28 cellular contexts compared by ENCODE assay signal in the genomic region with DNA sequence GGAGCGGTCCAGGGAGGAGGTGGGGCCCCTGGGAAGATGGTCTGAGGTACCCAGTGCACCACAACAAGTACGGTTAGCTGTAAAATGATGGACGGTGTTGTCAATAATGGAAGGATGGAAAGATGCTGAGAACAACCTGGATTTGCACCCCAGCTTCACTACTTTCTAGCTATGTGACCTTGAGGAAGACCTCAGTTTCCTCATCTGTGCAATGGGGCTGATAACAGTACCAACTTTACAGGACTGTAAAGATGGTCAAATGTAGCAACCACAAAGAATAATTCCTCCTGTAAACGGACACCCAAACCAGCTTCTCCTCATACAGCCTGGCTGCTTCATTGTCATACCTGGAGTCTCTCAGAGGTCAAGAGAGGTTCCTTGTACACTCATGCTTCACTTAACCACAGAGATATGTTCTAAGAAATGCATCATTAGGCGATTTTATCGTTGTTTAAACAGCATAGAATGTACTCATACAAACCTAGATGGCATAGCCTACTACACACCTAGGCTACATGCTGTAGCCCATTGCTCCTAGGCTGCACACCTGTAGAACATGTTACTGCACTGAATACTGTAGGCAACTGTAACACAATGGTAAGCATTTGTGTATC.
"Had no signal": no experiment of that assay in that cellular context is flagged by ENCODE, and none has a peak within 500 bp of the region (broad histone marks: within the 10 kb centered on the region; RNA-seq: fewer than 3 reads in every experiment).

No MANE protein-coding gene starts in this region.

- H3K27ac ChIP-seq: lower lobe of right lung, pancreas, prostate gland, sigmoid colon, tibial nerve, uterus had no signal

- FAIRE-seq: islet of Langerhans, pancreas, small intestine had no signal

- H3K27me3 ChIP-seq: pancreas, sigmoid colon, tibial nerve, uterus had no signal

- H3K4me1 ChIP-seq: lower lobe of right lung, pancreas, prostate gland, sigmoid colon, tibial nerve, uterus had no signal

- ATAC-seq: left cardiac atrium; left lobe of liver; left ventricle myocardium superior; lower lobe of right lung; naive thymus-derived CD8-positive, alpha-beta T cell; pancreas; right cardiac atrium; stimulated activated memory B cell treated with anti-CD40 and anti-IgM and Interleukin-4, amounts not matched to agents 10 μg/mL and 1 μg/mL and 100 μg/mL, for 72 hours; stimulated activated naive CD8-positive, alpha-beta T cell treated with anti-CD3 and anti-CD28 coated beads, Interleukin-15, amount 100 ng/mL, for 72 hours had no signal

- H3K9me3 ChIP-seq: lower lobe of right lung, pancreas, prostate gland, sigmoid colon, tibial nerve, uterus had no signal

- DNase-seq: hypothalamus; immature natural killer cell; left cardiac atrium; left ventricle myocardium superior; lower lobe of right lung; mammary epithelial cell; mesenchymal stem cell; naive thymus-derived CD8-positive, alpha-beta T cell; nucleus accumbens; pancreas; posterior cingulate gyrus; retina; right cardiac atrium; sigmoid colon; small intestine; stimulated activated CD4-positive, alpha-beta T cell treated with anti-CD3 and anti-CD28 coated beads, Interleukin-1b, Interleukin-23, amount 100 ng/mL, for 48 hours; stimulated activated CD4-positive, alpha-beta T cell treated with anti-CD3 and anti-CD28 coated beads, Interleukin-2, amount 100 ng/mL, for 48 hours; stimulated activated CD4-positive, alpha-beta T cell treated with anti-CD3 and anti-CD28 coated beads, Interleukin-4, amount 100 ng/mL, for 4 hours; stimulated activated CD8-positive, alpha-beta memory T cell treated with anti-CD3 and anti-CD28 coated beads, Interleukin-4, amount 100 ng/mL, for 48 hours; stimulated activated naive CD4-positive, alpha-beta T cell treated with Interleukin-2 at 50 U/mL for 16 hours; stimulated activated naive CD8-positive, alpha-beta T cell treated with anti-CD3 and anti-CD28 coated beads, Interleukin-15, amount 100 ng/mL, for 72 hours; substantia nigra; uterus had no signal

- H3K4me3 ChIP-seq: lower lobe of right lung, pancreas, prostate gland, sigmoid colon, tibial nerve, uterus had no signal

- H3K36me3 ChIP-seq: lower lobe of right lung, pancreas, prostate gland, sigmoid colon, tibial nerve, uterus had no signal
